In genomic region chr7:106345421-106346166, GRCh38 we compare ENCODE assay signal across 1 cellular context.
A peak's percentile ranks its signal among the peaks of the same experiment; 100 is the strongest.
TF ChIP-seq lines count a peak whose summit lies in the region.

No MANE protein-coding gene starts in this region.

TF ChIP-seq in K562, 482 proteins besides CTCF, POLR2A, EP300 and RAD21 (continued from another document):
- no peak for TF ChIP-seq PBX2 (CRISPR knock-in tag; IDR thresholded peaks at IDR 0.05; ENCODE audit: low read depth)
- TF ChIP-seq PBX2 (tag; conservative IDR thresholded peaks at IDR 0.05; ENCODE audit: low read depth), result 0 out of 2 replicates have a peak, but pooled peaks have one; percentile 24
- peak; percentile 34; the same call in 1 of the 2 replicates for TF ChIP-seq IRF9 (tag; IDR thresholded peaks at IDR 0.05)
- TF ChIP-seq XRCC3 (IDR thresholded peaks at IDR 0.05), result no peak
- 0 out of 2 replicates have a peak, but pooled peaks have one; percentile 23 for TF ChIP-seq ETV1 (tag; conservative IDR thresholded peaks at IDR 0.05; ENCODE audit: low read depth)
- TF ChIP-seq ZNF79 (CRISPR knock-in tag; IDR thresholded peaks at IDR 0.05; ENCODE audit: low read depth), result 0 out of 2 replicates have a peak, but pooled peaks have one; percentile 16
- no peak for TF ChIP-seq ZBTB43 (CRISPR knock-in tag; IDR thresholded peaks at IDR 0.05)
- TF ChIP-seq ZNF41 (CRISPR knock-in tag; conservative IDR thresholded peaks at IDR 0.05), result 0 out of 2 replicates have a peak, but pooled peaks have one; percentile 3
- TF ChIP-seq ZNF280A (IDR thresholded peaks at IDR 0.05; ENCODE audit: low read depth, partially characterized antibody), result no peak
- TF ChIP-seq GMEB1 (CRISPR knock-in tag; IDR thresholded peaks at IDR 0.05), result 0 out of 2 replicates have a peak, but pooled peaks have one; percentile 23
